Comparison of ENCODE assay signal across 9 cellular contexts in the genomic region with DNA sequence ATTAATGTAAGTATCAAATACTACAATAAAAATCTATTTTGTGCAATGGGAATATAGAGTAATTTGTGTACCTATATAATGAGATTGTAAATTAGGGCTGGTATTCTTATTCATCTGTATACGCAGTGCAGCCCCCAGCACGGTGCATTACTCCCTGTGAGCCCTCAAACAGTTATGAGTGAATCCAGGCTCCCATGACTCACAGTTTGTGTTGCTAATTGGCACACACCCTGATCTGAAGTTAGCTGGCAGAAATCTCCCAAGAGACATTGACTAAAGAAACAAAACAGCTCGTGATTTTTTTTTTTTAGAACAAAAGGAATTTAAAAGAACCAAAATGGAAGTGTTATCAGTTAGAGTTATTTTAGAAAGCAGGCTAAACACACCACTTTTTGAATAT. TPM values are rescaled to one million over a fixed set of nuclear protein-coding genes. Genes with fewer than 3 reads are reported as not detected.
DNase-seq lines count a peak whose midpoint lies in the region; ATAC-seq and TF ChIP-seq lines count a peak whose summit lies in the region.
"Had no signal": no experiment of that assay in that cellular context is flagged by ENCODE, and none has a peak within 500 bp of the region (broad histone marks: within the 10 kb centered on the region; RNA-seq: fewer than 3 reads in every experiment).

No MANE protein-coding gene starts in this region.

- POLR2A ChIA-PET in Caco-2 (lab: Charles Lee) = no interaction called here

- H4K5ac ChIP-seq in H9 (ENCODE audit: insufficient read length, low read depth, low read length) = no peak overlapping the region

- H2AK5ac ChIP-seq in H9 (ENCODE audit: insufficient read length, low read length) = no peak overlapping the region

- peaks cover 62% of the 10 kb centered on the region for H3K36me3 ChIP-seq in DND-41 (ENCODE audit: insufficient read depth, low read length)
- H3K36me3 ChIP-seq in adipocyte (ENCODE audit: control insufficient read depth, insufficient read depth, low read length, severe bottlenecking) = peaks cover 52% of the 10 kb centered on the region
- no peaks in the 10 kb centered on the region for H3K36me3 ChIP-seq in Caco-2 (ENCODE audit: control insufficient read depth, insufficient read depth, low read length)

- no peaks in the 10 kb centered on the region for H3K79me1 ChIP-seq in H9 (ENCODE audit: insufficient read depth, low read depth, low read length, poor library complexity, severe bottlenecking)

- H3K4me2 ChIP-seq in DND-41 (ENCODE audit: insufficient read depth, low read length) = no peak overlapping the region
- no peak overlapping the region for H3K4me2 ChIP-seq in H9 (ENCODE audit: insufficient read depth, insufficient read length, low read length)

- no peaks in the 10 kb centered on the region for H3K23me2 ChIP-seq in H9 (ENCODE audit: insufficient read length, low read depth, low read length, poor library complexity, severe bottlenecking)

- no peak overlapping the region for H3K4ac ChIP-seq in H9 (ENCODE audit: low read depth, low read length)

- BruUV-seq in Caco-2 (replicated peaks; lab: Mats Ljungman, UMichigan) = no TSS peak

- intact Hi-C loops in Caco-2 (cut with micrococcal nuclease; ENCODE audit: unreplicated experiment) = no loop called here

- no peaks in the 10 kb centered on the region for H3K79me2 ChIP-seq in DND-41 (ENCODE audit: insufficient read depth, low read length)
- H3K79me2 ChIP-seq in H9 (ENCODE audit: insufficient read depth, low read length) = no peaks in the 10 kb centered on the region

- H2BK5ac ChIP-seq in H9 (ENCODE audit: insufficient read length, low read length) = no peak overlapping the region

- H2BK20ac ChIP-seq in H9 (ENCODE audit: low read depth, low read length, poor library complexity, severe bottlenecking) = no peak overlapping the region

- H3K18ac ChIP-seq in H9 (ENCODE audit: insufficient read length, low read depth, low read length) = no peak overlapping the region

- H3K27me3 ChIP-seq in DND-41 (ENCODE audit: insufficient read depth, low read length, poor library complexity) = no peaks in the 10 kb centered on the region
- H3K27me3 ChIP-seq in adipocyte (replicated peaks; ENCODE audit: control insufficient read depth, insufficient read depth, low read length) = no peaks in the 10 kb centered on the region
- H3K27me3 ChIP-seq in foreskin keratinocyte = no peaks in the 10 kb centered on the region
- H3K27me3 ChIP-seq in Caco-2 (replicated peaks; ENCODE audit: control insufficient read depth, insufficient read depth, low read length) = no peaks in the 10 kb centered on the region
- H3K27me3 ChIP-seq in H9 (ENCODE audit: insufficient read depth, low read length) = no peaks in the 10 kb centered on the region

- H3K27me3 Mint-ChIP-seq in Caco-2 (ENCODE audit: insufficient read depth, unreplicated experiment) = no peaks in the 10 kb centered on the region
- no peaks in the 10 kb centered on the region for H3K27me3 Mint-ChIP-seq in activated naive CD4-positive, alpha-beta T cell treated with anti-CD3 and anti-CD28 coated beads, Interleukin-2, amount 10 ng/mL, durations not matched to agents 7 days and 5 days
- H3K27me3 Mint-ChIP-seq in H9 (ENCODE audit: low read depth) = no peaks in the 10 kb centered on the region
- H3K27me3 Mint-ChIP-seq: activated T-helper 17 cell treated with anti-CD3 and anti-CD28 coated beads, Interleukin-2, amount 50 U/mL, for 72 hours had no signal

- H3K9ac ChIP-seq in DND-41 (ENCODE audit: low read depth, low read length) (no peak overlapping the region), adipocyte (ENCODE audit: low read length) (peak overlapping the region; percentile 88), H9 (ENCODE audit: extremely low read depth, insufficient read length, low read length) (no peak overlapping the region)

- no CpG with 5 or more reads among the region's 3 CpGs for WGBS in H9 (ENCODE audit: extremely low coverage, insufficient read length, low lambda C conversion rate)

- H3K27ac Mint-ChIP-seq in Caco-2 (ENCODE audit: unreplicated experiment) (no peak overlapping the region), H9 (peak overlapping the region in 1 of 3 experiments; percentile 81; a peak in 1 of 7 replicates)
- no peak overlapping the region for H3K27ac Mint-ChIP-seq in activated naive CD4-positive, alpha-beta T cell treated with anti-CD3 and anti-CD28 coated beads, Interleukin-2, amount 10 ng/mL, durations not matched to agents 7 days and 5 days
- H3K27ac Mint-ChIP-seq: activated T-helper 17 cell treated with anti-CD3 and anti-CD28 coated beads, Interleukin-2, amount 50 U/mL, for 72 hours had no signal

- H2BK12ac ChIP-seq in H9 (ENCODE audit: insufficient read length, low read depth, low read length) = no peak overlapping the region

- H3K4me1 Mint-ChIP-seq in Caco-2 (ENCODE audit: low read depth, unreplicated experiment) (no peaks in the 10 kb centered on the region), H9 (peaks cover 13 to 15% of the 10 kb centered on the region in 2 experiments)
- H3K4me1 Mint-ChIP-seq in activated naive CD4-positive, alpha-beta T cell treated with anti-CD3 and anti-CD28 coated beads, Interleukin-2, amount 10 ng/mL, durations not matched to agents 7 days and 5 days = peaks cover 4% of the 10 kb centered on the region
- H3K4me1 Mint-ChIP-seq: activated T-helper 17 cell treated with anti-CD3 and anti-CD28 coated beads, Interleukin-2, amount 50 U/mL, for 72 hours had no signal

- H3K9me3 ChIP-seq in DND-41 (ENCODE audit: insufficient read depth, low read length, severe bottlenecking) = peaks cover 20% of the 10 kb centered on the region
- no peaks in the 10 kb centered on the region for H3K9me3 ChIP-seq in adipocyte (ENCODE audit: control insufficient read depth, low read length)
- H3K9me3 ChIP-seq in Caco-2 = 0 out of 2 replicates have a peak, but pooled peaks cover 6% of the 10 kb centered on the region
- H3K9me3 ChIP-seq in H9 (ENCODE audit: control insufficient read depth, low read depth, low read length) = no peaks in the 10 kb centered on the region

- DNase-seq in DND-41 = no peak
- peak; percentile 94 for DNase-seq in adipocyte (ENCODE audit: low read depth)
- DNase-seq in foreskin keratinocyte = peak; percentile 22 to 46
- DNase-seq in pons (ENCODE audit: low spot score) = peak; percentile 54
- DNase-seq in Caco-2 = no peak
- DNase-seq in activated naive CD4-positive, alpha-beta T cell treated with anti-CD3 and anti-CD28 coated beads, Interleukin-2, amount 10 ng/mL, durations not matched to agents 7 days and 5 days = no peak
- DNase-seq in H9 = no peak
- no peak for DNase-seq in OCI-M2 (lab: John Stamatoyannopoulos, UW; ENCODE audit: unreplicated experiment)

- no peak overlapping the region for H2BK15ac ChIP-seq in H9 (ENCODE audit: low read depth, low read length)

- no peak overlapping the region for H2AFZ ChIP-seq in DND-41 (ENCODE audit: low read depth, low read length)
- no peak overlapping the region for H2AFZ ChIP-seq in H9 (ENCODE audit: low read length)

- H3T11ph ChIP-seq in H9 (ENCODE audit: low read length) = no peak overlapping the region

- no peak overlapping the region for H3K56ac ChIP-seq in H9 (ENCODE audit: insufficient read length, low read depth, low read length)

- H4K20me1 ChIP-seq in DND-41 (ENCODE audit: insufficient read depth, low read length) (no peaks in the 10 kb centered on the region), H9 (ENCODE audit: control insufficient read depth, insufficient read depth, insufficient read length) (no peaks in the 10 kb centered on the region)

- H3K14ac ChIP-seq in H9 (ENCODE audit: insufficient read depth, low read length) = no peak overlapping the region

- no peak overlapping the region for H3K4me3 ChIP-seq in DND-41 (ENCODE audit: low read depth in 1 of 2, low read length in 2 of 2)
- peak overlapping the region; percentile 67 for H3K4me3 ChIP-seq in adipocyte (ENCODE audit: low read length)
- H3K4me3 ChIP-seq in Caco-2 (ENCODE audit: low read depth, low read length) = no peak overlapping the region

- H3K36me3 Mint-ChIP-seq in Caco-2 (ENCODE audit: insufficient read depth, unreplicated experiment) (no peaks in the 10 kb centered on the region), H9 (ENCODE audit: insufficient read depth in 1 of 3, low read depth in 3 of 3) (peaks cover 28 to 46% (median 39%) of the 10 kb centered on the region in 3 experiments)
- peaks cover 53% of the 10 kb centered on the region for H3K36me3 Mint-ChIP-seq in activated naive CD4-positive, alpha-beta T cell treated with anti-CD3 and anti-CD28 coated beads, Interleukin-2, amount 10 ng/mL, durations not matched to agents 7 days and 5 days

- peaks cover 6% of the 10 kb centered on the region for H3K9me3 Mint-ChIP-seq in Caco-2 (ENCODE audit: unreplicated experiment)
- H3K9me3 Mint-ChIP-seq in activated naive CD4-positive, alpha-beta T cell treated with anti-CD3 and anti-CD28 coated beads, Interleukin-2, amount 10 ng/mL, durations not matched to agents 7 days and 5 days = peaks cover 4% of the 10 kb centered on the region
- H3K9me3 Mint-ChIP-seq in H9 = peaks cover 7 to 21% of the 10 kb centered on the region in 2 experiments

- H3K27ac ChIP-seq in DND-41 (ENCODE audit: low read length) (0 out of 2 replicates have a peak overlapping the region, but pooled peaks have one; percentile 23), foreskin keratinocyte (no peak overlapping the region), H9 (ENCODE audit: insufficient read length, low read depth, low read length) (no peak overlapping the region)

- H4K8ac ChIP-seq in H9 (replicated peaks; ENCODE audit: insufficient read length, low read depth, low read length) = no peak overlapping the region

- H4K91ac ChIP-seq in H9 (ENCODE audit: insufficient read length, low read depth, low read length) = no peak overlapping the region

- no peak overlapping the region for H2BK120ac ChIP-seq in H9 (ENCODE audit: low read depth, low read length, poor library complexity, severe bottlenecking)

- H3K23ac ChIP-seq in H9 (ENCODE audit: insufficient read length, low read depth, low read length) = no peak overlapping the region

- H3K4me3 Mint-ChIP-seq in Caco-2 (ENCODE audit: unreplicated experiment) (no peak overlapping the region), H9 (no peak overlapping the region)
- no peak overlapping the region for H3K4me3 Mint-ChIP-seq in activated naive CD4-positive, alpha-beta T cell treated with anti-CD3 and anti-CD28 coated beads, Interleukin-2, amount 10 ng/mL, durations not matched to agents 7 days and 5 days
- H3K4me3 Mint-ChIP-seq: activated T-helper 17 cell treated with anti-CD3 and anti-CD28 coated beads, Interleukin-2, amount 50 U/mL, for 72 hours had no signal

- H3K4me1 ChIP-seq in DND-41 (ENCODE audit: insufficient read depth, low read length) (peaks cover 11% of the 10 kb centered on the region), adipocyte (ENCODE audit: control insufficient read depth, insufficient read depth, low read length) (peaks cover 44% of the 10 kb centered on the region), foreskin keratinocyte (no peaks in the 10 kb centered on the region), Caco-2 (no peaks in the 10 kb centered on the region), H9 (ENCODE audit: insufficient read depth, low read length) (no peaks in the 10 kb centered on the region)

- TF ChIP-seq CTCF in DND-41 (IDR thresholded peaks at IDR 0.05; ENCODE audit: borderline replicate concordance, extremely low read depth, low read length, poor library complexity, severe bottlenecking) (no peak), foreskin keratinocyte (conservative IDR thresholded peaks at IDR 0.05) (no peak), Caco-2 (IDR thresholded peaks at IDR 0.05; ENCODE audit: insufficient read depth in 1 of 2, low read depth in 1 of 2, low read length in 1 of 2, severe bottlenecking in 1 of 2, unreplicated experiment in 1 of 2) (no peak), H9 (conservative IDR thresholded peaks at IDR 0.05) (no peak)

- CTCF ChIA-PET in Caco-2 (lab: Charles Lee) = interaction anchor here (0.7 to 1.0 kb wide), 3 partner anchors 29 to 441 kb away, joined by 3 read pairs; no protein-coding TSS in a partner anchor
- CTCF ChIA-PET in activated naive CD4-positive, alpha-beta T cell treated with anti-CD3 and anti-CD28 coated beads, Interleukin-2, amount 10 ng/mL, durations not matched to agents 7 days and 5 days (lab: Charles Lee) = interaction anchor here (0.6 kb wide), 1 partner anchor 19 kb away, joined by 3 read pairs; no protein-coding TSS in a partner anchor

- ATAC-seq in DND-41 (ENCODE audit: insufficient read depth, low read depth) (no peak), foreskin keratinocyte (peak; percentile 75)
- ATAC-seq: activated T-helper 17 cell treated with anti-CD3 and anti-CD28 coated beads, Interleukin-2, amount 50 U/mL, for 72 hours had no signal

RNA-seq across cellular contexts. Expression of gene GK5, which starts 15.7 kb away (rescaled TPM):
- total RNA-seq in foreskin keratinocyte (6.7 and 8.7 TPM in 2 replicates), Caco-2 (2022) (15.0 and 19.6 TPM in 2 replicates), H9 (2021) (10.7 and 13.2 TPM in 2 replicates)
- 1.7 and 2.1 TPM in 2 replicates for polyA plus RNA-seq in foreskin keratinocyte

Comparison
In these comparisons a context has a peak if more than half of its experiments do, and no peak if none do; other contexts are left out.
1. DNase-seq: peak in adipocyte (single experiment), foreskin keratinocyte (2 of 2) and pons (single experiment); none in DND-41 (single experiment), Caco-2 (0 of 2), activated naive CD4-positive, alpha-beta T cell treated with anti-CD3 and anti-CD28 coated beads, Interleukin-2, amount 10 ng/mL, durations not matched to agents 7 days and 5 days (single experiment), H9 (single experiment) and OCI-M2 (single experiment).